In the genomic region with DNA sequence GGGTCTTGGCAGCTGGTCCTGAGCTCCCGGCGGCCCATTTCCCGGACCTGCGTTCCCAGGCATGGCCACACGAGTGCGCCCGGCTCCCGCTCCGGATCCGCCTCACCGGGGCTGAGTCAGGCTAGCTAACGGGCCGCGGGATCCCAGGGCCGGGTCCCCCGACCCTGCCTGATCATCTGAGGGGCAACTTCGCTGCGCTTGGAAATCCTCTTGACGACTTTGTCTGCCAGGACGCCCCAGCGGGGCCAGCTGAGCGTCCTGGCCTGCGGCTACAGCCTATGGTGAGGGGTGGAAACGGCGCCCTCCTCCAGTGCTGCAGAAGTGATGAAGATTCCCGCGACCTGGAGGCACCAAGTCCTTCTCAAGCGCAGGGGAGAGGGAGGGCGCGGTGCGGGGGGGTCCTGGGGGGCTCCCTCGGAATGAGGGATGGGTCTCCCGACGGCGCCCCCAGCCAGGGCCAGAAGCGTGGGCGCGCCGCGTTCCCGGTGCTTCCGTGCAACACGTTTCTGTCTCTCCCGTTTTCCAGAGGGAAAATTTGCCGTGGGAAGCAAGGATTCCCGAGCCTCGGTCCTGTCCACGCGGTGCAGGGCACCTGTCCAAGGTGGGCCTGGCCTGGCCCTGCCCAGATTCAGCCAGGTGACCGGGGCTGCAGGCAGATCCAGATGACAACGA, we compare ENCODE assay signal across 8 cellular contexts.
A peak's percentile ranks its signal among the peaks of the same experiment; 100 is the strongest.
DNase-seq lines count a peak whose midpoint lies in the region; ATAC-seq and TF ChIP-seq lines count a peak whose summit lies in the region.

No MANE protein-coding gene starts in this region.

- ATAC-seq in HG02840 (IDR thresholded peaks at IDR 0.05; ENCODE audit: low FRiP score, unreplicated experiment), result peak; percentile 66
- ATAC-seq in naive thymus-derived CD4-positive, alpha-beta T cell, result peak; percentile 81
- peak; percentile 69 for ATAC-seq in stimulated activated memory B cell treated with anti-CD40 and anti-IgM and Interleukin-4, amounts not matched to agents 10 μg/mL and 1 μg/mL and 100 μg/mL, for 72 hours

- peak overlapping the region; percentile 49 to 62 (median 52) for H3K4me3 ChIP-seq in esophagus muscularis mucosa
- peak overlapping the region; percentile 30 for H3K4me3 ChIP-seq in naive thymus-derived CD4-positive, alpha-beta T cell (ENCODE audit: low read length)

- H3K36me3 Mint-ChIP-seq in naive thymus-derived CD4-positive, alpha-beta T cell, result no peaks in the 10 kb centered on the region
- H3K36me3 Mint-ChIP-seq in stimulated activated memory B cell treated with anti-CD40 and anti-IgM and Interleukin-4, amounts not matched to agents 10 μg/mL and 1 μg/mL and 100 μg/mL, for 72 hours, result no peaks in the 10 kb centered on the region

- no peaks in the 10 kb centered on the region for H3K9me3 ChIP-seq in esophagus muscularis mucosa
- no peaks in the 10 kb centered on the region for H3K9me3 ChIP-seq in naive thymus-derived CD4-positive, alpha-beta T cell (ENCODE audit: control insufficient read depth in 2 of 3, low read length in 3 of 3)

- no peak overlapping the region for H3K27ac Mint-ChIP-seq in naive thymus-derived CD4-positive, alpha-beta T cell
- no peak overlapping the region for H3K27ac Mint-ChIP-seq in stimulated activated memory B cell treated with anti-CD40 and anti-IgM and Interleukin-4, amounts not matched to agents 10 μg/mL and 1 μg/mL and 100 μg/mL, for 72 hours

- H3K27ac ChIP-seq in esophagus muscularis mucosa (replicated peaks in 1 of 4), result no peak overlapping the region
- no peak overlapping the region for H3K27ac ChIP-seq in naive thymus-derived CD4-positive, alpha-beta T cell (ENCODE audit: low read depth, low read length)

- H3K4me3 Mint-ChIP-seq in naive thymus-derived CD4-positive, alpha-beta T cell, result peak overlapping the region; percentile 49 to 79 (median 68)
- H3K4me3 Mint-ChIP-seq in stimulated activated memory B cell treated with anti-CD40 and anti-IgM and Interleukin-4, amounts not matched to agents 10 μg/mL and 1 μg/mL and 100 μg/mL, for 72 hours, result peak overlapping the region; percentile 29

- peak; percentile 26 for DNase-seq in NCI-H82 (lab: John Stamatoyannopoulos, UW)
- no peak for DNase-seq in NCI-H82 treated with DMSO at 0.1 percent for 48 hours (lab: John Stamatoyannopoulos, UW; ENCODE audit: unreplicated experiment)
- peak; percentile 55 for DNase-seq in NCI-H2227 (lab: John Stamatoyannopoulos, UW; ENCODE audit: unreplicated experiment)
- peak; percentile 53 for DNase-seq in activated T-cell treated with anti-CD3 and anti-CD28 coated beads for 4 hours
- no peak for DNase-seq in esophagus muscularis mucosa (ENCODE audit: extremely low spot score)
- peak; percentile 30 to 77 (median 55) for DNase-seq in naive thymus-derived CD4-positive, alpha-beta T cell

- CTCF ChIA-PET in naive thymus-derived CD4-positive, alpha-beta T cell (lab: Charles Lee), result interaction anchor here (0.7 to 7.5 kb wide), 6 partner anchors 43 to 1838 kb away, joined by 3 to 129 read pairs (median 4); no protein-coding TSS in a partner anchor

- no peak for TF ChIP-seq POLR2A in esophagus muscularis mucosa (IDR thresholded peaks at IDR 0.05; ENCODE audit: low read depth)

- H3K4me1 ChIP-seq in esophagus muscularis mucosa, result peaks cover 0 to 12% (median 11%) of the 10 kb centered on the region in 4 donors
- peaks cover 4 to 7% of the 10 kb centered on the region in 2 donors for H3K4me1 ChIP-seq in naive thymus-derived CD4-positive, alpha-beta T cell (ENCODE audit: control insufficient read depth in 2 of 2, insufficient read depth in 2 of 2, low read length in 2 of 2)

- peak; percentile 64 to 96 (median 65) for TF ChIP-seq CTCF in esophagus muscularis mucosa (IDR thresholded peaks at IDR 0.05)

- peaks cover 0 to 39% (median 2%) of the 10 kb centered on the region in 4 donors for H3K27me3 ChIP-seq in esophagus muscularis mucosa
- H3K27me3 ChIP-seq in naive thymus-derived CD4-positive, alpha-beta T cell (ENCODE audit: control insufficient read depth in 2 of 2, insufficient read depth in 2 of 2, low read length in 2 of 2), result peaks cover 0 to 3% of the 10 kb centered on the region in 2 donors

- H3K4me1 Mint-ChIP-seq in naive thymus-derived CD4-positive, alpha-beta T cell, result peaks cover 6 to 16% (median 13%) of the 10 kb centered on the region in 7 donors
- peaks cover 10% of the 10 kb centered on the region for H3K4me1 Mint-ChIP-seq in stimulated activated memory B cell treated with anti-CD40 and anti-IgM and Interleukin-4, amounts not matched to agents 10 μg/mL and 1 μg/mL and 100 μg/mL, for 72 hours

- H3K36me3 ChIP-seq in esophagus muscularis mucosa, result no peaks in the 10 kb centered on the region
- no peaks in the 10 kb centered on the region for H3K36me3 ChIP-seq in naive thymus-derived CD4-positive, alpha-beta T cell (ENCODE audit: control insufficient read depth in 2 of 3, insufficient read depth in 3 of 3, low read length in 3 of 3)

- no peak for TF ChIP-seq EP300 in esophagus muscularis mucosa (IDR thresholded peaks at IDR 0.05)

- intact Hi-C loops in esophagus muscularis mucosa (cut with DNase I), result loop anchor here (2.0 kb wide), 2 partner anchors 276 to 1836 kb away; no protein-coding TSS in a partner anchor
- intact Hi-C loops in naive thymus-derived CD4-positive, alpha-beta T cell (cut with micrococcal nuclease), result loop anchor here (1.0 to 5.0 kb wide), 5 partner anchors 176 to 1837 kb away; partner anchors contain the start of gene GHITM (in 1 of the 2)

- POLR2A ChIA-PET in naive thymus-derived CD4-positive, alpha-beta T cell (lab: Charles Lee), result no interaction called here

- H3K27me3 Mint-ChIP-seq in naive thymus-derived CD4-positive, alpha-beta T cell, result peaks cover 20 to 27% (median 23%) of the 10 kb centered on the region in 5 donors
- peaks cover 31% of the 10 kb centered on the region for H3K27me3 Mint-ChIP-seq in stimulated activated memory B cell treated with anti-CD40 and anti-IgM and Interleukin-4, amounts not matched to agents 10 μg/mL and 1 μg/mL and 100 μg/mL, for 72 hours

- WGBS in esophagus muscularis mucosa, result 21% methylated on average over 7 of the region's 51 CpGs

- H3K9me3 Mint-ChIP-seq in naive thymus-derived CD4-positive, alpha-beta T cell, result no peaks in the 10 kb centered on the region
- no peaks in the 10 kb centered on the region for H3K9me3 Mint-ChIP-seq in stimulated activated memory B cell treated with anti-CD40 and anti-IgM and Interleukin-4, amounts not matched to agents 10 μg/mL and 1 μg/mL and 100 μg/mL, for 72 hours

Comparison
In these comparisons a context has a peak if more than half of its experiments do, and no peak if none do; other contexts are left out.
1. DNase-seq: peak in NCI-H82 (single experiment), NCI-H2227 (single experiment), activated T-cell treated with anti-CD3 and anti-CD28 coated beads for 4 hours (single experiment) and naive thymus-derived CD4-positive, alpha-beta T cell (9 of 9); none in NCI-H82 treated with DMSO at 0.1 percent for 48 hours (single experiment) and esophagus muscularis mucosa (single experiment).
2. Peak in every context shown above with its lines, with median percentiles within 50 percentile points of each other: ATAC-seq.